ENCODE assay signal across 26 cellular contexts in the genomic region with DNA sequence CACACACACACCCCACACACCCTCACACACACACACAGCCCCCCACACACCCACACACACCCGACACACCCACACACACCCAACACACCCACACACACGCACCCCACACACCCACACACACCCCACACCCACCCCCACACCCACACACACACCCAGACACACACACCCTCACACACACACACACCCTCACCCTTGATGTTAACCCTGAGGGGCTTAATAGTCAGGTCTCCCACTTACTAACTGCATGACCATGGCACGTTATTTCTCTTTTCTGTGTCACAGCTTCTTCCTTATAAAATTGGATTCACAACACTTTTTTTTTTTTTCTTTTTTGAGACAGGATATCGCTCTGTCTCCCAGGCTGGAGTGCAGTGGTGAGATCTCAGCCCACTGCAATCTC. TPM values are rescaled to one million over a fixed set of nuclear protein-coding genes. Genes with fewer than 3 reads are reported as not detected.
A peak's percentile ranks its signal among the peaks of the same experiment; 100 is the strongest.
DNase-seq lines count a peak whose midpoint lies in the region; ATAC-seq, FAIRE-seq and TF ChIP-seq lines count a peak whose summit lies in the region.
"Had no signal": no experiment of that assay in that cellular context is flagged by ENCODE, and none has a peak within 500 bp of the region (broad histone marks: within the 10 kb centered on the region; RNA-seq: fewer than 3 reads in every experiment).

No MANE protein-coding gene starts in this region.

- no peaks in the 10 kb centered on the region for H3K9me3 ChIP-seq in naive thymus-derived CD4-positive, alpha-beta T cell (ENCODE audit: control insufficient read depth in 2 of 3, low read length in 3 of 3)
- no peaks in the 10 kb centered on the region for H3K9me3 ChIP-seq in pancreas
- H3K9me3 ChIP-seq: esophagus muscularis mucosa, right lobe of liver, thoracic aorta had no signal

- H3K9me3 Mint-ChIP-seq in activated CD4-positive, alpha-beta T cell treated with anti-CD3 and anti-CD28 coated beads, Interleukin-2, amount 10 ng/mL, durations not matched to agents 24 days and 14 days: no peaks in the 10 kb centered on the region
- no peaks in the 10 kb centered on the region for H3K9me3 Mint-ChIP-seq in Calu3 (ENCODE audit: low read depth, unreplicated experiment)
- H3K9me3 Mint-ChIP-seq in activated naive CD8-positive, alpha-beta T cell (ENCODE audit: low read depth): no peaks in the 10 kb centered on the region
- no peaks in the 10 kb centered on the region for H3K9me3 Mint-ChIP-seq in naive thymus-derived CD4-positive, alpha-beta T cell
- H3K9me3 Mint-ChIP-seq: IgD-negative memory B cell had no signal

- POLR2A ChIA-PET in naive thymus-derived CD4-positive, alpha-beta T cell (lab: Charles Lee): no interaction called here

- peaks cover 11% of the 10 kb centered on the region for H3K27me3 Mint-ChIP-seq in activated CD4-positive, alpha-beta T cell treated with anti-CD3 and anti-CD28 coated beads, Interleukin-2, amount 10 ng/mL, durations not matched to agents 24 days and 14 days
- H3K27me3 Mint-ChIP-seq in Calu3 (ENCODE audit: unreplicated experiment): peaks cover 8% of the 10 kb centered on the region
- no peaks in the 10 kb centered on the region for H3K27me3 Mint-ChIP-seq in activated naive CD8-positive, alpha-beta T cell
- peaks cover 0 to 11% (median 0%) of the 10 kb centered on the region in 5 donors for H3K27me3 Mint-ChIP-seq in naive thymus-derived CD4-positive, alpha-beta T cell
- H3K27me3 Mint-ChIP-seq: B cell had no signal

- no peak for FAIRE-seq in pancreas (lab: Jason Lieb, UNC)
- FAIRE-seq: A204.1 had no signal

- BruUV-seq in Calu3 (replicated peaks; lab: Mats Ljungman, UMichigan): no TSS peak

- no peak overlapping the region for H3K27ac ChIP-seq in naive thymus-derived CD4-positive, alpha-beta T cell (ENCODE audit: low read depth, low read length)
- H3K27ac ChIP-seq in pancreas: no peak overlapping the region
- H3K27ac ChIP-seq: esophagus muscularis mucosa, parathyroid adenoma, right lobe of liver, thoracic aorta, VCaP had no signal

- peak overlapping the region; percentile 93 for H3K27ac Mint-ChIP-seq in activated CD4-positive, alpha-beta T cell treated with anti-CD3 and anti-CD28 coated beads, Interleukin-2, amount 10 ng/mL, durations not matched to agents 24 days and 14 days
- peak overlapping the region; percentile 40 for H3K27ac Mint-ChIP-seq in Calu3 (ENCODE audit: unreplicated experiment)
- H3K27ac Mint-ChIP-seq in activated naive CD8-positive, alpha-beta T cell: peak overlapping the region; percentile 86
- peak overlapping the region in 5 of 9 donors; percentile 13 to 79 (median 51) for H3K27ac Mint-ChIP-seq in naive thymus-derived CD4-positive, alpha-beta T cell
- H3K27ac Mint-ChIP-seq: B cell had no signal

- no peak overlapping the region for H3K4me3 ChIP-seq in naive thymus-derived CD4-positive, alpha-beta T cell (ENCODE audit: low read length)
- H3K4me3 ChIP-seq in pancreas: no peak overlapping the region
- H3K4me3 ChIP-seq: esophagus muscularis mucosa, right lobe of liver, thoracic aorta had no signal

- no peak for DNase-seq in activated CD4-positive, alpha-beta T cell treated with anti-CD3 and anti-CD28 coated beads, Interleukin-2, amount 10 ng/mL, durations not matched to agents 24 days and 14 days
- no peak for DNase-seq in activated CD4-positive, alpha-beta T cell treated with anti-CD3 and anti-CD28 coated beads for 4 hours
- no peak for DNase-seq in Calu3
- no peak for DNase-seq in naive thymus-derived CD4-positive, alpha-beta T cell
- no peak for DNase-seq in NCI-H2171 (lab: John Stamatoyannopoulos, UW)
- no peak for DNase-seq in pancreas
- DNase-seq: effector memory CD4-positive, alpha-beta T cell; EL; mesenchymal stem cell; MM.1S; NCI-H1436 treated with DMSO at 0.1 percent for 48 hours; NCI-H2171 treated with DMSO at 0.1 percent for 48 hours; NCI-H526 treated with DMSO at 0.1 percent for 48 hours; stimulated activated CD4-positive, alpha-beta T cell treated with anti-CD3 and anti-CD28 coated beads, Interleukin-15, amount 100 ng/mL, for 24 hours; SW 1271 had no signal

- H3K4me1 Mint-ChIP-seq in activated CD4-positive, alpha-beta T cell treated with anti-CD3 and anti-CD28 coated beads, Interleukin-2, amount 10 ng/mL, durations not matched to agents 24 days and 14 days: peaks cover 15% of the 10 kb centered on the region
- no peaks in the 10 kb centered on the region for H3K4me1 Mint-ChIP-seq in Calu3 (ENCODE audit: low read depth, unreplicated experiment)
- H3K4me1 Mint-ChIP-seq in activated naive CD8-positive, alpha-beta T cell (ENCODE audit: low read depth): peaks cover 18% of the 10 kb centered on the region
- peaks cover 11 to 39% (median 30%) of the 10 kb centered on the region in 7 donors for H3K4me1 Mint-ChIP-seq in naive thymus-derived CD4-positive, alpha-beta T cell

- intact Hi-C loops in activated CD4-positive, alpha-beta T cell treated with anti-CD3 and anti-CD28 coated beads, Interleukin-2, amount 10 ng/mL, durations not matched to agents 24 days and 14 days (cut with micrococcal nuclease): no loop called here
- intact Hi-C loops in Calu3 (cut with micrococcal nuclease; ENCODE audit: unreplicated experiment) (no loop called here), pancreas (cut with DNase I) (loop anchor here in 1 of 3 donors (10.0 kb wide), 1 partner anchor 95 kb away; no protein-coding TSS in a partner anchor)
- intact Hi-C loops in naive thymus-derived CD4-positive, alpha-beta T cell (cut with micrococcal nuclease): loop anchor here in 1 of 2 donors (10.0 kb wide), 1 partner anchor 435 kb away; no protein-coding TSS in a partner anchor

- no peak for TF ChIP-seq POLR2A in GM18505 (IDR thresholded peaks at IDR 0.05; ENCODE audit: borderline replicate concordance, extremely low read depth, insufficient read depth, insufficient read length)

- peaks cover 10% of the 10 kb centered on the region for H3K36me3 Mint-ChIP-seq in activated CD4-positive, alpha-beta T cell treated with anti-CD3 and anti-CD28 coated beads, Interleukin-2, amount 10 ng/mL, durations not matched to agents 24 days and 14 days (ENCODE audit: low read depth)
- no peaks in the 10 kb centered on the region for H3K36me3 Mint-ChIP-seq in Calu3 (ENCODE audit: insufficient read depth, unreplicated experiment)
- no peaks in the 10 kb centered on the region for H3K36me3 Mint-ChIP-seq in activated naive CD8-positive, alpha-beta T cell
- H3K36me3 Mint-ChIP-seq in naive thymus-derived CD4-positive, alpha-beta T cell: peaks cover 0 to 16% (median 0%) of the 10 kb centered on the region in 5 donors

- TF ChIP-seq CTCF in Calu3 (IDR thresholded peaks at IDR 0.05; ENCODE audit: unreplicated experiment): no peak
- TF ChIP-seq CTCF in pancreas (IDR thresholded peaks at IDR 0.05): no peak

- no peaks in the 10 kb centered on the region for H3K4me1 ChIP-seq in naive thymus-derived CD4-positive, alpha-beta T cell (ENCODE audit: control insufficient read depth in 2 of 2, insufficient read depth in 2 of 2, low read length in 2 of 2)
- H3K4me1 ChIP-seq in pancreas: no peaks in the 10 kb centered on the region

- 63 to 80% methylated on average over 3 of the region's 4 CpGs for WGBS in pancreas, 2 donors

- ATAC-seq in naive thymus-derived CD4-positive, alpha-beta T cell: no peak
- no peak for ATAC-seq in pancreas
- ATAC-seq in GM18505 (IDR thresholded peaks at IDR 0.05; ENCODE audit: unreplicated experiment): no peak
- ATAC-seq: right lobe of liver, Right ventricle myocardium inferior had no signal

- CTCF ChIA-PET in Calu3 (lab: Charles Lee): interaction anchor here (0.5 to 0.7 kb wide), 2 partner anchors 194 to 210 kb away, joined by 3 read pairs; partner anchors contain the start of gene DCAF1
- CTCF ChIA-PET in naive thymus-derived CD4-positive, alpha-beta T cell (lab: Charles Lee): no interaction called here

- peaks cover 0 to 5% (median 0%) of the 10 kb centered on the region in 3 experiments for H3K36me3 ChIP-seq in naive thymus-derived CD4-positive, alpha-beta T cell (ENCODE audit: control insufficient read depth in 2 of 3, insufficient read depth in 3 of 3, low read length in 3 of 3)
- no peaks in the 10 kb centered on the region for H3K36me3 ChIP-seq in pancreas
- H3K36me3 ChIP-seq: right lobe of liver, thoracic aorta had no signal

- peak overlapping the region; percentile 39 for H3K4me3 Mint-ChIP-seq in activated CD4-positive, alpha-beta T cell treated with anti-CD3 and anti-CD28 coated beads, Interleukin-2, amount 10 ng/mL, durations not matched to agents 24 days and 14 days
- H3K4me3 Mint-ChIP-seq in Calu3 (ENCODE audit: low read depth, unreplicated experiment): no peak overlapping the region
- peak overlapping the region; percentile 30 for H3K4me3 Mint-ChIP-seq in activated naive CD8-positive, alpha-beta T cell
- peak overlapping the region in 3 of 10 donors; percentile 10 to 55 (median 27) for H3K4me3 Mint-ChIP-seq in naive thymus-derived CD4-positive, alpha-beta T cell
- H3K4me3 Mint-ChIP-seq: B cell, IgD-negative memory B cell had no signal

- H3K27me3 ChIP-seq in naive thymus-derived CD4-positive, alpha-beta T cell (ENCODE audit: control insufficient read depth in 2 of 2, insufficient read depth in 2 of 2, low read length in 2 of 2): no peaks in the 10 kb centered on the region
- no peaks in the 10 kb centered on the region for H3K27me3 ChIP-seq in pancreas
- H3K27me3 ChIP-seq: esophagus muscularis mucosa, right lobe of liver had no signal

RNA-seq across cellular contexts. Expression of gene GRM2, which starts 2.8 kb away (rescaled TPM):
- 0.24 and 0.86 TPM in 2 replicates for total RNA-seq in activated CD4-positive, alpha-beta T cell treated with anti-CD3 and anti-CD28 coated beads, Interleukin-2, amount 10 ng/mL, durations not matched to agents 24 days and 14 days
- total RNA-seq in Calu3 (2022): 0.57 and 0.81 TPM in 2 replicates
- 1 to 10 TPM; 1.3 to 5.1 (median 3.3) TPM for total RNA-seq in naive thymus-derived CD4-positive, alpha-beta T cell
- polyA plus RNA-seq in naive thymus-derived CD4-positive, alpha-beta T cell: under 1 TPM in 1 of 2 donors, not detected in 1; 0.14 TPM
- under 1 TPM; 0.09 to 0.51 (median 0.20) TPM for total RNA-seq in pancreas
- under 1 TPM; 0.34 to 0.45 TPM for polyA plus RNA-seq in pancreas
- polyA plus RNA-seq: IgD-negative memory B cell had no signal

RNA-seq across cellular contexts. Expression of gene TEX264, which starts 38.6 kb away (rescaled TPM):
- 45.6 and 47.0 TPM in 2 replicates for total RNA-seq in activated CD4-positive, alpha-beta T cell treated with anti-CD3 and anti-CD28 coated beads, Interleukin-2, amount 10 ng/mL, durations not matched to agents 24 days and 14 days
- total RNA-seq in Calu3 (2022) (37.0 and 44.9 TPM in 2 replicates), pancreas (10 to 100 TPM; 20.9 to 31.0 (median 22.9) TPM)
- total RNA-seq in naive thymus-derived CD4-positive, alpha-beta T cell: 10 to 100 TPM; 34.4 to 65.0 (median 41.7) TPM
- 100 to 1,000 TPM in 1 of 2 donors, 10 to 100 TPM in 1; 92.9 to 115 TPM for polyA plus RNA-seq in naive thymus-derived CD4-positive, alpha-beta T cell
- 10 to 100 TPM; 45.2 to 59.3 TPM for polyA plus RNA-seq in pancreas

Comparison
In these comparisons a context has a peak if more than half of its experiments do, and no peak if none do; other contexts are left out.
1. H3K27ac Mint-ChIP-seq: peak in every context shown above with its lines; median percentile 93 in activated CD4-positive, alpha-beta T cell treated with anti-CD3 and anti-CD28 coated beads, Interleukin-2, amount 10 ng/mL, durations not matched to agents 24 days and 14 days; 86 in activated naive CD8-positive, alpha-beta T cell; 51 in naive thymus-derived CD4-positive, alpha-beta T cell; 40 in Calu3.